ENCODE assay signal across 8 cellular contexts in genomic region chr14:46250113-46250703, GRCh38.
DNase-seq lines count a peak whose midpoint lies in the region; ATAC-seq and TF ChIP-seq lines count a peak whose summit lies in the region.

No MANE protein-coding gene starts in this region.

- no peaks in the 10 kb centered on the region for H3K79me2 ChIP-seq in OCI-LY1 (ENCODE audit: insufficient read depth, low read length)

- no peaks in the 10 kb centered on the region for H3K9me2 ChIP-seq in OCI-LY1 (ENCODE audit: low read depth, low read length)

- no peak overlapping the region for H3K4me2 ChIP-seq in OCI-LY1 (ENCODE audit: low read length)

- no TSS peak for BruUV-seq in MCF 10A (replicated peaks; lab: Mats Ljungman, UMichigan)

- H3K9me3 ChIP-seq in breast epithelium (peaks cover 0 to 4% of the 10 kb centered on the region in 2 donors), OCI-LY1 (ENCODE audit: low read length) (no peaks in the 10 kb centered on the region), suprapubic skin (no peaks in the 10 kb centered on the region)

- H3K4me3 Mint-ChIP-seq in MCF 10A (ENCODE audit: unreplicated experiment) (no peak overlapping the region), type B pancreatic cell (no peak overlapping the region)

- H2AFZ ChIP-seq in OCI-LY1 (ENCODE audit: low read length), result no peak overlapping the region

- H3K36me3 Mint-ChIP-seq in MCF 10A (ENCODE audit: insufficient read depth, unreplicated experiment) (no peaks in the 10 kb centered on the region), type B pancreatic cell (peaks cover 4% of the 10 kb centered on the region)

- POLR2A ChIA-PET in MCF 10A (lab: Yijun Ruan, JAX), result no interaction called here

- H3K27me3 Mint-ChIP-seq in MCF 10A (ENCODE audit: insufficient read depth, unreplicated experiment) (peaks cover 23% of the 10 kb centered on the region), type B pancreatic cell (no peaks in the 10 kb centered on the region)

- no peak overlapping the region for H3K9ac ChIP-seq in OCI-LY1 (ENCODE audit: low read length)

- H3K4me1 ChIP-seq in breast epithelium, result no peaks in the 10 kb centered on the region
- no peaks in the 10 kb centered on the region for H3K4me1 ChIP-seq in OCI-LY1 (ENCODE audit: insufficient read depth, low read length, severe bottlenecking)
- no peaks in the 10 kb centered on the region for H3K4me1 ChIP-seq in suprapubic skin

- no peak overlapping the region for H3K27ac Mint-ChIP-seq in MCF 10A (ENCODE audit: low read depth, unreplicated experiment)
- H3K27ac Mint-ChIP-seq in type B pancreatic cell, result no peak overlapping the region

- TF ChIP-seq POLR2A in breast epithelium (IDR thresholded peaks at IDR 0.05) (no peak), suprapubic skin (IDR thresholded peaks at IDR 0.05) (no peak)

- no peak for TF ChIP-seq EP300 in suprapubic skin (IDR thresholded peaks at IDR 0.05)

- intact Hi-C loops in MCF 10A (cut with micrococcal nuclease) (loop anchor here (1.0 kb wide), 1 partner anchor 94 kb away; no protein-coding TSS in a partner anchor), breast epithelium (cut with DNase I; ENCODE audit: low total_unique reads) (no loop called here)

- H3K4me3 ChIP-seq in breast epithelium (no peak overlapping the region), OCI-LY1 (ENCODE audit: low read depth, low read length, poor library complexity, severe bottlenecking) (no peak overlapping the region), foreskin fibroblast (ENCODE audit: low read depth in 1 of 2, low read length in 2 of 2) (no peak overlapping the region), coronary artery (no peak overlapping the region), suprapubic skin (no peak overlapping the region)

- H3K27ac ChIP-seq in breast epithelium, result no peak overlapping the region
- no peak overlapping the region for H3K27ac ChIP-seq in OCI-LY1 (ENCODE audit: low read depth, low read length, poor library complexity, severe bottlenecking)
- no peak overlapping the region for H3K27ac ChIP-seq in coronary artery
- H3K27ac ChIP-seq in suprapubic skin, result no peak overlapping the region

- DNase-seq in MCF 10A (ENCODE audit: unreplicated experiment) (peak; percentile 45), breast epithelium (ENCODE audit: low spot score in 2 of 2) (no peak), foreskin fibroblast (peak; percentile 0 to 25), type B pancreatic cell (ENCODE audit: extremely low spot score, unreplicated experiment) (no peak), coronary artery (ENCODE audit: low spot score) (no peak), suprapubic skin (ENCODE audit: low spot score in 2 of 2) (no peak)

- H3K9me3 Mint-ChIP-seq in MCF 10A (ENCODE audit: unreplicated experiment) (no peaks in the 10 kb centered on the region), type B pancreatic cell (peaks cover 5% of the 10 kb centered on the region)

- TF ChIP-seq CTCF in MCF 10A (IDR thresholded peaks at IDR 0.05; ENCODE audit: unreplicated experiment), result peak; percentile 59
- peak in 1 of 3 donors; percentile 39 for TF ChIP-seq CTCF in breast epithelium (IDR thresholded peaks at IDR 0.05)
- TF ChIP-seq CTCF in OCI-LY1 (IDR thresholded peaks at IDR 0.05; ENCODE audit: low read length), result peak; percentile 62
- TF ChIP-seq CTCF in foreskin fibroblast (IDR thresholded peaks at IDR 0.05; ENCODE audit: low read depth, low read length), result peak; percentile 51
- TF ChIP-seq CTCF in type B pancreatic cell (conservative IDR thresholded peaks at IDR 0.05), result peak; percentile 83
- TF ChIP-seq CTCF in coronary artery (IDR thresholded peaks at IDR 0.05), result no peak
- TF ChIP-seq CTCF in suprapubic skin (IDR thresholded peaks at IDR 0.05), result peak in 1 of 2 donors; percentile 30

- H3K4me1 Mint-ChIP-seq in MCF 10A (ENCODE audit: insufficient read depth, unreplicated experiment) (no peaks in the 10 kb centered on the region), type B pancreatic cell (ENCODE audit: unreplicated experiment) (peaks cover 4% of the 10 kb centered on the region)

- H3K27me3 ChIP-seq in breast epithelium (no peaks in the 10 kb centered on the region), OCI-LY1 (ENCODE audit: insufficient read depth, low read length) (no peaks in the 10 kb centered on the region), suprapubic skin (no peaks in the 10 kb centered on the region)

- no peak for ATAC-seq in GM18517 (IDR thresholded peaks at IDR 0.05; ENCODE audit: unreplicated experiment)

- H3F3A ChIP-seq in OCI-LY1 (ENCODE audit: insufficient read depth, low read length), result no peaks in the 10 kb centered on the region

- CTCF ChIA-PET in MCF 10A (lab: Yijun Ruan, JAX), result interaction anchor here (0.6 to 1.1 kb wide), 9 partner anchors 8 to 1381 kb away, joined by 3 to 6 read pairs (median 3); no protein-coding TSS in a partner anchor

- no peaks in the 10 kb centered on the region for H4K20me1 ChIP-seq in OCI-LY1 (ENCODE audit: insufficient read depth, low read length)

- no peaks in the 10 kb centered on the region for H3K36me3 ChIP-seq in breast epithelium
- no peaks in the 10 kb centered on the region for H3K36me3 ChIP-seq in OCI-LY1 (ENCODE audit: insufficient read depth, low read length)
- no peaks in the 10 kb centered on the region for H3K36me3 ChIP-seq in suprapubic skin

Comparison
In these comparisons a context has a peak if more than half of its experiments do, and no peak if none do; other contexts are left out.
1. DNase-seq: peak in MCF 10A (single experiment) and foreskin fibroblast (2 of 2); none in breast epithelium (0 of 2), type B pancreatic cell (single experiment), coronary artery (single experiment) and suprapubic skin (0 of 2).